30 cellular contexts compared by ENCODE assay signal in genomic region chr2:68825891-68826290, GRCh38. TPM values are rescaled to one million over a fixed set of nuclear protein-coding genes. Genes with fewer than 3 reads are reported as not detected.
DNase-seq lines count a peak whose midpoint lies in the region; ATAC-seq and TF ChIP-seq lines count a peak whose summit lies in the region.
"Had no signal": no experiment of that assay in that cellular context is flagged by ENCODE, and none has a peak within 500 bp of the region (broad histone marks: within the 10 kb centered on the region; RNA-seq: fewer than 3 reads in every experiment).

No MANE protein-coding gene starts in this region.

- H3K27ac ChIP-seq in CD4-positive, alpha-beta memory T cell (ENCODE audit: low read depth, low read length) = peak overlapping the region; percentile 18
- H3K27ac ChIP-seq in naive thymus-derived CD4-positive, alpha-beta T cell (ENCODE audit: low read depth, low read length) = peak overlapping the region; percentile 30
- H3K27ac ChIP-seq: A549, colonic mucosa, foreskin keratinocyte, parathyroid adenoma, right atrium auricular region, thoracic aorta, vagina had no signal

- H3K36me3 Mint-ChIP-seq in activated CD8-positive, alpha-beta memory T cell treated with anti-CD3 and anti-CD28 coated beads, Interleukin-2, amount 10 ng/mL, durations not matched to agents 7 days and 5 days = peaks cover 53% of the 10 kb centered on the region
- peaks cover 55 to 75% of the 10 kb centered on the region in 2 donors for H3K36me3 Mint-ChIP-seq in CD4-positive, alpha-beta memory T cell
- peaks cover 57% of the 10 kb centered on the region for H3K36me3 Mint-ChIP-seq in activated CD8-positive, alpha-beta T cell treated with anti-CD3 and anti-CD28 coated beads for 36 hours (ENCODE audit: low read depth)
- peaks cover 0 to 48% (median 40%) of the 10 kb centered on the region in 5 donors for H3K36me3 Mint-ChIP-seq in naive thymus-derived CD4-positive, alpha-beta T cell
- no peaks in the 10 kb centered on the region; the same call in 1 of the 2 replicates for H3K36me3 Mint-ChIP-seq in WTC11
- H3K36me3 Mint-ChIP-seq: mesothelial cell of epicardium had no signal

- H3K36me3 ChIP-seq in CD4-positive, alpha-beta memory T cell (ENCODE audit: insufficient read depth, low read length) = peaks cover 57% of the 10 kb centered on the region
- peaks cover 20 to 61% (median 41%) of the 10 kb centered on the region in 3 experiments for H3K36me3 ChIP-seq in naive thymus-derived CD4-positive, alpha-beta T cell (ENCODE audit: control insufficient read depth in 2 of 3, insufficient read depth in 3 of 3, low read length in 3 of 3)
- H3K36me3 ChIP-seq: colonic mucosa, right atrium auricular region, thoracic aorta had no signal

- POLR2A ChIA-PET in CD4-positive, alpha-beta memory T cell (lab: Charles Lee; ENCODE audit: partially characterized antibody) = interaction anchor here (0.6 to 1.2 kb wide), 3 partner anchors 56 to 100 kb away, joined by 3 to 4 read pairs (median 3); no protein-coding TSS in a partner anchor
- POLR2A ChIA-PET in activated CD8-positive, alpha-beta T cell treated with anti-CD3 and anti-CD28 coated beads for 36 hours (lab: Charles Lee) = no interaction called here
- POLR2A ChIA-PET in naive thymus-derived CD4-positive, alpha-beta T cell (lab: Charles Lee) = no interaction called here
- POLR2A ChIA-PET in WTC11 (lab: Charles Lee) = no interaction called here

- no peaks in the 10 kb centered on the region for H3K27me3 ChIP-seq in CD4-positive, alpha-beta memory T cell (ENCODE audit: insufficient read depth, low read length)
- H3K27me3 ChIP-seq in naive thymus-derived CD4-positive, alpha-beta T cell (ENCODE audit: control insufficient read depth in 2 of 2, insufficient read depth in 2 of 2, low read length in 2 of 2) = no peaks in the 10 kb centered on the region
- H3K27me3 ChIP-seq: colonic mucosa, foreskin keratinocyte, left lung, right atrium auricular region, vagina had no signal

- no peaks in the 10 kb centered on the region for H3K27me3 Mint-ChIP-seq in activated CD8-positive, alpha-beta memory T cell treated with anti-CD3 and anti-CD28 coated beads, Interleukin-2, amount 10 ng/mL, durations not matched to agents 7 days and 5 days
- H3K27me3 Mint-ChIP-seq in CD4-positive, alpha-beta memory T cell = no peaks in the 10 kb centered on the region
- H3K27me3 Mint-ChIP-seq in activated CD8-positive, alpha-beta T cell treated with anti-CD3 and anti-CD28 coated beads for 36 hours = no peaks in the 10 kb centered on the region
- no peaks in the 10 kb centered on the region for H3K27me3 Mint-ChIP-seq in naive thymus-derived CD4-positive, alpha-beta T cell
- no peaks in the 10 kb centered on the region; the same call in 1 of the 2 replicates for H3K27me3 Mint-ChIP-seq in WTC11 (ENCODE audit: low read depth)

- ATAC-seq in activated CD8-positive, alpha-beta memory T cell treated with anti-CD3 and anti-CD28 coated beads, Interleukin-2, amount 10 ng/mL, durations not matched to agents 7 days and 5 days = no peak
- ATAC-seq in activated CD8-positive, alpha-beta T cell treated with anti-CD3 and anti-CD28 coated beads for 36 hours = no peak
- no peak for ATAC-seq in naive thymus-derived CD4-positive, alpha-beta T cell
- ATAC-seq in WTC11 = no peak
- ATAC-seq: A549, esophagus mucosa, foreskin keratinocyte, GM12878, left lung had no signal

- H3K4me1 Mint-ChIP-seq in activated CD8-positive, alpha-beta memory T cell treated with anti-CD3 and anti-CD28 coated beads, Interleukin-2, amount 10 ng/mL, durations not matched to agents 7 days and 5 days = peaks cover 36% of the 10 kb centered on the region
- H3K4me1 Mint-ChIP-seq in CD4-positive, alpha-beta memory T cell = peaks cover 40 to 59% (median 47%) of the 10 kb centered on the region in 4 donors
- peaks cover 44% of the 10 kb centered on the region for H3K4me1 Mint-ChIP-seq in activated CD8-positive, alpha-beta T cell treated with anti-CD3 and anti-CD28 coated beads for 36 hours (ENCODE audit: low read depth)
- H3K4me1 Mint-ChIP-seq in naive thymus-derived CD4-positive, alpha-beta T cell = peaks cover 40 to 69% (median 50%) of the 10 kb centered on the region in 7 donors
- peaks cover 11% of the 10 kb centered on the region for H3K4me1 Mint-ChIP-seq in WTC11

- H3K4me3 Mint-ChIP-seq in activated CD8-positive, alpha-beta memory T cell treated with anti-CD3 and anti-CD28 coated beads, Interleukin-2, amount 10 ng/mL, durations not matched to agents 7 days and 5 days = no peak overlapping the region
- H3K4me3 Mint-ChIP-seq in CD4-positive, alpha-beta memory T cell = no peak overlapping the region
- H3K4me3 Mint-ChIP-seq in activated CD8-positive, alpha-beta T cell treated with anti-CD3 and anti-CD28 coated beads for 36 hours = no peak overlapping the region
- H3K4me3 Mint-ChIP-seq in naive thymus-derived CD4-positive, alpha-beta T cell = no peak overlapping the region
- no peak overlapping the region for H3K4me3 Mint-ChIP-seq in WTC11
- H3K4me3 Mint-ChIP-seq: mesothelial cell of epicardium, nephron progenitor cell had no signal

- no peaks in the 10 kb centered on the region for H3K9me3 ChIP-seq in CD4-positive, alpha-beta memory T cell (ENCODE audit: control insufficient read depth in 1 of 2, low read length in 2 of 2)
- H3K9me3 ChIP-seq in naive thymus-derived CD4-positive, alpha-beta T cell (ENCODE audit: control insufficient read depth in 2 of 3, low read length in 3 of 3) = no peaks in the 10 kb centered on the region
- H3K9me3 ChIP-seq: A549, colonic mucosa, left lung, right atrium auricular region, SK-N-SH, thoracic aorta, vagina had no signal

- no peaks in the 10 kb centered on the region for H3K9me3 Mint-ChIP-seq in activated CD8-positive, alpha-beta memory T cell treated with anti-CD3 and anti-CD28 coated beads, Interleukin-2, amount 10 ng/mL, durations not matched to agents 7 days and 5 days (ENCODE audit: low read depth)
- peaks cover 0 to 2% (median 0%) of the 10 kb centered on the region in 8 donors for H3K9me3 Mint-ChIP-seq in CD4-positive, alpha-beta memory T cell
- no peaks in the 10 kb centered on the region for H3K9me3 Mint-ChIP-seq in activated CD8-positive, alpha-beta T cell treated with anti-CD3 and anti-CD28 coated beads for 36 hours
- peaks cover 0 to 4% (median 0%) of the 10 kb centered on the region in 11 donors for H3K9me3 Mint-ChIP-seq in naive thymus-derived CD4-positive, alpha-beta T cell
- H3K9me3 Mint-ChIP-seq in WTC11 = peaks cover 4% of the 10 kb centered on the region; the same call in 1 of the 2 replicates
- H3K9me3 Mint-ChIP-seq: mesothelial cell of epicardium, nephron progenitor cell had no signal

- no peak for TF ChIP-seq CTCF in activated CD8-positive, alpha-beta T cell treated with anti-CD3 and anti-CD28 coated beads for 36 hours (IDR thresholded peaks at IDR 0.05)
- TF ChIP-seq CTCF in WTC11 (IDR thresholded peaks at IDR 0.05) = no peak

- intact Hi-C loops in CD4-positive, alpha-beta memory T cell (cut with micrococcal nuclease) = loop anchor here (5.0 kb wide), 2 partner anchors 34 to 59 kb away; no protein-coding TSS in a partner anchor
- intact Hi-C loops in activated CD8-positive, alpha-beta T cell treated with anti-CD3 and anti-CD28 coated beads for 36 hours (cut with micrococcal nuclease) = no loop called here
- intact Hi-C loops in naive thymus-derived CD4-positive, alpha-beta T cell (cut with micrococcal nuclease) = loop anchor here in 1 of 2 donors (5.0 kb wide), 1 partner anchor 359 kb away; the partner anchor contains the start of genes APLF and FBXO48

- no peak for DNase-seq in activated CD8-positive, alpha-beta memory T cell treated with anti-CD3 and anti-CD28 coated beads, Interleukin-2, amount 10 ng/mL, durations not matched to agents 7 days and 5 days
- no peak for DNase-seq in activated CD8-positive, alpha-beta memory T cell treated with anti-CD3 and anti-CD28 coated beads, Interleukin-2, amount 50 U/mL, for 48 hours
- no peak for DNase-seq in CD4-positive, alpha-beta memory T cell
- DNase-seq in activated CD8-positive, alpha-beta T cell treated with anti-CD3 and anti-CD28 coated beads for 36 hours = no peak
- DNase-seq in naive thymus-derived CD4-positive, alpha-beta T cell = no peak
- DNase-seq in OCI-M1 (lab: John Stamatoyannopoulos, UW) (no peak), WTC11 (ENCODE audit: low spot score) (no peak), nucleus accumbens (lab: John Stamatoyannopoulos, UW) (no peak)
- DNase-seq: activated CD8-positive, alpha-beta memory T cell treated with anti-CD3 and anti-CD28 coated beads for 24 hours; amniotic stem cell; colonic mucosa; foreskin keratinocyte; left lung; NCI-H1092; NCI-H2029; NCI-H226; NCI-H774; nephron progenitor cell; SK-N-SH; stimulated activated naive CD4-positive, alpha-beta T cell; T1000 had no signal

- H3K27ac Mint-ChIP-seq in activated CD8-positive, alpha-beta memory T cell treated with anti-CD3 and anti-CD28 coated beads, Interleukin-2, amount 10 ng/mL, durations not matched to agents 7 days and 5 days = peak overlapping the region; percentile 2
- H3K27ac Mint-ChIP-seq in CD4-positive, alpha-beta memory T cell = peak overlapping the region; percentile 30 to 89 (median 62)
- peak overlapping the region; percentile 50 for H3K27ac Mint-ChIP-seq in activated CD8-positive, alpha-beta T cell treated with anti-CD3 and anti-CD28 coated beads for 36 hours
- peak overlapping the region; percentile 34 to 93 (median 83) for H3K27ac Mint-ChIP-seq in naive thymus-derived CD4-positive, alpha-beta T cell
- H3K27ac Mint-ChIP-seq in WTC11 = no peak overlapping the region
- H3K27ac Mint-ChIP-seq: mesothelial cell of epicardium, nephron progenitor cell had no signal

- CTCF ChIA-PET in activated CD8-positive, alpha-beta memory T cell treated with anti-CD3 and anti-CD28 coated beads, Interleukin-2, amount 10 ng/mL, durations not matched to agents 7 days and 5 days (lab: Charles Lee) = no interaction called here
- CTCF ChIA-PET in CD4-positive, alpha-beta memory T cell (lab: Charles Lee; ENCODE audit: partially characterized antibody) = interaction anchor here (1.3 kb wide), 2 partner anchors 13 to 82 kb away, joined by 3 to 4 read pairs; no protein-coding TSS in a partner anchor
- CTCF ChIA-PET in activated CD8-positive, alpha-beta T cell treated with anti-CD3 and anti-CD28 coated beads for 36 hours (lab: Charles Lee) = interaction anchor here (0.6 to 0.9 kb wide), 2 partner anchors 13 to 76 kb away, joined by 3 read pairs; no protein-coding TSS in a partner anchor
- CTCF ChIA-PET in naive thymus-derived CD4-positive, alpha-beta T cell (lab: Charles Lee) = interaction anchor here (0.7 kb wide), 1 partner anchor 18 kb away, joined by 3 read pairs; no protein-coding TSS in a partner anchor
- CTCF ChIA-PET in WTC11 (lab: Charles Lee) = no interaction called here

- peaks cover 35% of the 10 kb centered on the region for H3K4me1 ChIP-seq in CD4-positive, alpha-beta memory T cell (ENCODE audit: insufficient read depth, low read length)
- peaks cover 22 to 30% of the 10 kb centered on the region in 2 donors for H3K4me1 ChIP-seq in naive thymus-derived CD4-positive, alpha-beta T cell (ENCODE audit: control insufficient read depth in 2 of 2, insufficient read depth in 2 of 2, low read length in 2 of 2)

- no peak overlapping the region for H3K4me3 ChIP-seq in CD4-positive, alpha-beta memory T cell (ENCODE audit: low read length in 2 of 2)
- no peak overlapping the region for H3K4me3 ChIP-seq in naive thymus-derived CD4-positive, alpha-beta T cell (ENCODE audit: low read length)
- H3K4me3 ChIP-seq: A549, colonic mucosa, GM12878, left lung, right atrium auricular region, thoracic aorta, vagina had no signal

RNA-seq across cellular contexts. Expression of gene BMP10, which starts 45.3 kb away (rescaled TPM):
- not detected for total RNA-seq in activated CD8-positive, alpha-beta memory T cell treated with anti-CD3 and anti-CD28 coated beads, Interleukin-2, amount 10 ng/mL, durations not matched to agents 7 days and 5 days
- not detected for total RNA-seq in CD4-positive, alpha-beta memory T cell
- not detected for polyA plus RNA-seq in CD4-positive, alpha-beta memory T cell
- total RNA-seq in activated CD8-positive, alpha-beta T cell treated with anti-CD3 and anti-CD28 coated beads for 36 hours = not detected
- not detected for total RNA-seq in naive thymus-derived CD4-positive, alpha-beta T cell
- polyA plus RNA-seq in naive thymus-derived CD4-positive, alpha-beta T cell = not detected
- not detected in 3 replicates for total RNA-seq in WTC11 (2021)
- total RNA-seq: colonic mucosa, Daoy, esophagus mucosa, foreskin keratinocyte, GM12878, left lung, thoracic aorta, vagina had no signal
- polyA plus RNA-seq: A549, foreskin keratinocyte, SK-N-SH had no signal

Comparison
In these comparisons a context has a peak if more than half of its experiments do, and no peak if none do; other contexts are left out.
1. CTCF ChIA-PET loops: an anchor here in CD4-positive, alpha-beta memory T cell (1.3 kb wide), activated CD8-positive, alpha-beta T cell treated with anti-CD3 and anti-CD28 coated beads for 36 hours (0.6 to 0.9 kb wide) and naive thymus-derived CD4-positive, alpha-beta T cell (0.7 kb wide); none called in activated CD8-positive, alpha-beta memory T cell treated with anti-CD3 and anti-CD28 coated beads, Interleukin-2, amount 10 ng/mL, durations not matched to agents 7 days and 5 days and WTC11.